In genomic region chr17:2865228-2865627, GRCh38 we compare ENCODE assay signal across 24 cellular contexts.
"Had no signal": no experiment of that assay in that cellular context is flagged by ENCODE, and none has a peak within 500 bp of the region (broad histone marks: within the 10 kb centered on the region; RNA-seq: fewer than 3 reads in every experiment).

No MANE protein-coding gene starts in this region.

- H3K4me1 Mint-ChIP-seq: activated naive CD8-positive, alpha-beta T cell treated with anti-CD3 and anti-CD28 coated beads for 36 hours; stimulated activated naive B cell treated with anti-CD40 and anti-IgM and Interleukin-4, amounts not matched to agents 10 μg/mL and 1 μg/mL and 100 μg/mL, for 72 hours had no signal

- H3K4me3 ChIP-seq: breast epithelium, colonic mucosa, dorsolateral prefrontal cortex, esophagus muscularis mucosa, sigmoid colon, smooth muscle cell, testis had no signal

- H3K9me3 Mint-ChIP-seq: activated naive CD8-positive, alpha-beta T cell treated with anti-CD3 and anti-CD28 coated beads for 36 hours; activated T-cell treated with anti-CD3 and anti-CD28 coated beads, Interleukin-2, amount 50 U/mL, for 4 hours; effector memory CD8-positive, alpha-beta T cell; stimulated activated naive B cell treated with anti-CD40 and anti-IgM and Interleukin-4, amounts not matched to agents 10 μg/mL and 1 μg/mL and 100 μg/mL, for 72 hours; T-cell; T-helper 2 cell treated with Interferon-gamma antibody and Interleukin-4, amounts not matched to agents 5 μg/mL and 100 μg/mL, for 36 hours; type B pancreatic cell had no signal

- ATAC-seq: activated T-cell treated with anti-CD3 and anti-CD28 coated beads, Interleukin-2, amount 50 U/mL, for 4 hours; effector memory CD8-positive, alpha-beta T cell; T-cell had no signal

- H3K27me3 Mint-ChIP-seq: effector memory CD8-positive, alpha-beta T cell; T-cell; type B pancreatic cell had no signal

- DNase-seq: activated CD8-positive, alpha-beta memory T cell treated with anti-CD3 and anti-CD28 coated beads for 24 hours; activated CD8-positive, alpha-beta memory T cell treated with anti-CD3 and anti-CD28 coated beads, Interleukin-2, amount 50 U/mL, for 4 hours; activated naive CD4-positive, alpha-beta T cell treated with Interleukin-2 at 50 U/mL for 16 hours; activated naive CD8-positive, alpha-beta T cell treated with anti-CD3 and anti-CD28 coated beads for 36 hours; activated T-cell treated with anti-CD3 and anti-CD28 coated beads, Interleukin-2, amount 50 U/mL, for 4 hours; colonic mucosa; dorsolateral prefrontal cortex; effector memory CD8-positive, alpha-beta T cell; hypothalamus; nucleus accumbens; retina; sigmoid colon; stimulated activated CD4-positive, alpha-beta T cell treated with anti-CD3 and anti-CD28 coated beads, Interleukin-15, amount 100 ng/mL, for 24 hours; stimulated activated naive B cell treated with anti-CD40 and anti-IgM and Interleukin-4, amounts not matched to agents 10 μg/mL and 1 μg/mL and 100 μg/mL, for 72 hours; T-cell; testis had no signal

- H3K36me3 Mint-ChIP-seq: activated naive CD8-positive, alpha-beta T cell treated with anti-CD3 and anti-CD28 coated beads for 36 hours had no signal

- FAIRE-seq: astrocyte, frontal cortex had no signal

- H3K4me3 Mint-ChIP-seq: activated naive CD8-positive, alpha-beta T cell treated with anti-CD3 and anti-CD28 coated beads for 36 hours; activated T-cell treated with anti-CD3 and anti-CD28 coated beads, Interleukin-2, amount 50 U/mL, for 4 hours; effector memory CD8-positive, alpha-beta T cell; stimulated activated naive B cell treated with anti-CD40 and anti-IgM and Interleukin-4, amounts not matched to agents 10 μg/mL and 1 μg/mL and 100 μg/mL, for 72 hours; T-cell; T-helper 2 cell treated with Interferon-gamma antibody and Interleukin-4, amounts not matched to agents 5 μg/mL and 100 μg/mL, for 36 hours; type B pancreatic cell had no signal

- H3K4me1 ChIP-seq: breast epithelium, colonic mucosa, testis had no signal

- H3K36me3 ChIP-seq: breast epithelium, colonic mucosa, esophagus muscularis mucosa, sigmoid colon had no signal

- H3K27ac ChIP-seq: breast epithelium, colonic mucosa, dorsolateral prefrontal cortex, esophagus muscularis mucosa, sigmoid colon, testis, VCaP had no signal

- H3K27me3 ChIP-seq: breast epithelium, colonic mucosa, dorsolateral prefrontal cortex, esophagus muscularis mucosa, sigmoid colon, testis had no signal

- H3K27ac Mint-ChIP-seq: activated naive CD8-positive, alpha-beta T cell treated with anti-CD3 and anti-CD28 coated beads for 36 hours; effector memory CD8-positive, alpha-beta T cell; stimulated activated naive B cell treated with anti-CD40 and anti-IgM and Interleukin-4, amounts not matched to agents 10 μg/mL and 1 μg/mL and 100 μg/mL, for 72 hours; T-cell; T-helper 2 cell treated with Interferon-gamma antibody and Interleukin-4, amounts not matched to agents 5 μg/mL and 100 μg/mL, for 36 hours had no signal

- H3K9me3 ChIP-seq: breast epithelium, colonic mucosa, esophagus muscularis mucosa, sigmoid colon, testis had no signal
